ENCODE assay signal across 10 cellular contexts in the genomic region with DNA sequence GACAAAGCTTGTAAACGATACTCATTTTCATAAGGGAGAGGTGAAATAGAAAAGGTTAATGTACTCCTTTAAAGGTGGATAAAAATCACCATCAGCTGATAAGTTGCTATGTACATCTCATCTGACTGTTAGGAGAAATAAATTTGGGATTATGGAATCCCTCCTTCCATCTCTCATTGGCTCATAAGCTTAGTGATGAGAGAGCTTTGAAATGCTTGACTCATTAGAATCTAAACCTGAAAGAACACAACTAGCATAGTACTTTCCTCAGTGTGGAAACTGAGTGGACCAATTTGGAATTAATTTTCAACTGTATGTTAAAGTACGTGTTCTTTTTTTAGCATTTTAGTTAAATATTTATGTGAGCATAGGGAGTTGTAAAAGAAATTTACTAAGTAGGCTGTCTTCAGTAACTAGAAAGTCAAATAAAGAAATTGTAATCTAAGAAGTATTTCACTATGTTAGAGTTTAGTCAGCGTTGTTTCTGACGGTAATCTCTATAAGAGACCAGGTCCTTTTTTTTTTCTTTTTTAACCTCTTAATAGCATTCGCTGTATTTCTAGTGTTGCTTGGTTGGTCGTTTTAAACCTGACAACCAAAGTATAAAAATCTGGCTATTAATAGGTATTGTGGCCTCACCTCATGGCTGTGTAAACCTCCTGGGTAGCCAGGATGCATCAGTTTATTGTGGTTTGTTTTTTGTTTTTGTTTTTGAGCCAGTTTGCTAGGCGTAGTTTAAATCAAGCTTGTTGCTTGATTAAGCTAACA. TPM values are rescaled to one million over a fixed set of nuclear protein-coding genes. Genes with fewer than 3 reads are reported as not detected.
DNase-seq lines count a peak whose midpoint lies in the region; ATAC-seq and TF ChIP-seq lines count a peak whose summit lies in the region.
"Had no signal": no experiment of that assay in that cellular context is flagged by ENCODE, and none has a peak within 500 bp of the region (broad histone marks: within the 10 kb centered on the region; RNA-seq: fewer than 3 reads in every experiment).

No MANE protein-coding gene starts in this region.

- no peak overlapping the region for H3K4me3 Mint-ChIP-seq in T-helper 1 cell treated with Interleukin-12 subunit alpha and Interleukin-12 subunit beta and Interleukin-4 antibody, amounts not matched to agents 30 μg/mL and 1 μg/mL, for 36 hours
- peak overlapping the region in 1 of 2 donors; percentile 26 for H3K4me3 Mint-ChIP-seq in effector memory CD8-positive, alpha-beta T cell
- peak overlapping the region; percentile 59 for H3K4me3 Mint-ChIP-seq in osteocyte (ENCODE audit: unreplicated experiment)

- H3K27ac Mint-ChIP-seq in T-helper 1 cell treated with Interleukin-12 subunit alpha and Interleukin-12 subunit beta and Interleukin-4 antibody, amounts not matched to agents 30 μg/mL and 1 μg/mL, for 36 hours, result peak overlapping the region; percentile 39
- H3K27ac Mint-ChIP-seq in effector memory CD8-positive, alpha-beta T cell, result peak overlapping the region; percentile 77 to 85
- peak overlapping the region; percentile 94 for H3K27ac Mint-ChIP-seq in osteocyte (ENCODE audit: unreplicated experiment)

- H3K9me3 ChIP-seq in RWPE2 (ENCODE audit: severe bottlenecking) (no peaks in the 10 kb centered on the region), A673 (ENCODE audit: low read depth, low read length, poor library complexity, severe bottlenecking) (no peaks in the 10 kb centered on the region)

- intact Hi-C loops in A673 (cut with micrococcal nuclease; ENCODE audit: unreplicated experiment), result no loop called here
- intact Hi-C loops in head of caudate nucleus (cut with DNase I), result no loop called here

- peaks cover 38% of the 10 kb centered on the region for H3K36me3 Mint-ChIP-seq in T-helper 1 cell treated with Interleukin-12 subunit alpha and Interleukin-12 subunit beta and Interleukin-4 antibody, amounts not matched to agents 30 μg/mL and 1 μg/mL, for 36 hours (ENCODE audit: low read depth)
- H3K36me3 Mint-ChIP-seq in effector memory CD8-positive, alpha-beta T cell (ENCODE audit: insufficient read depth), result peaks cover 65% of the 10 kb centered on the region
- peaks cover 69% of the 10 kb centered on the region for H3K36me3 Mint-ChIP-seq in osteocyte (ENCODE audit: unreplicated experiment)

- TF ChIP-seq CTCF in RWPE2 (IDR thresholded peaks at IDR 0.05; ENCODE audit: poor library complexity, severe bottlenecking), result no peak
- no peak for TF ChIP-seq CTCF in osteocyte (IDR thresholded peaks at IDR 0.05)
- TF ChIP-seq CTCF in A673 (conservative IDR thresholded peaks at IDR 0.05; ENCODE audit: low read depth, low read length), result no peak

- H3K4me1 Mint-ChIP-seq in T-helper 1 cell treated with Interleukin-12 subunit alpha and Interleukin-12 subunit beta and Interleukin-4 antibody, amounts not matched to agents 30 μg/mL and 1 μg/mL, for 36 hours (ENCODE audit: low read depth), result peaks cover 22% of the 10 kb centered on the region
- peaks cover 9 to 17% of the 10 kb centered on the region in 2 donors for H3K4me1 Mint-ChIP-seq in effector memory CD8-positive, alpha-beta T cell (ENCODE audit: low read depth in 2 of 2)
- H3K4me1 Mint-ChIP-seq in osteocyte (ENCODE audit: unreplicated experiment), result peaks cover 50% of the 10 kb centered on the region

- peak; percentile 38 for ATAC-seq in RWPE2 (ENCODE audit: low read depth)
- peak; percentile 73 for ATAC-seq in effector memory CD8-positive, alpha-beta T cell (replicated peaks)

- H3K4me1 ChIP-seq in RWPE2 (ENCODE audit: insufficient read depth, poor library complexity, severe bottlenecking) (peaks cover 25% of the 10 kb centered on the region), A673 (ENCODE audit: insufficient read depth, low read length, poor library complexity, severe bottlenecking) (no peaks in the 10 kb centered on the region)

- H3K27ac ChIP-seq in RWPE2 (ENCODE audit: poor library complexity, severe bottlenecking) (peak overlapping the region; percentile 97), A673 (ENCODE audit: low read depth, low read length, poor library complexity, severe bottlenecking) (no peak overlapping the region)
- H3K27ac ChIP-seq: 22Rv1 had no signal

- H3K9me3 Mint-ChIP-seq in T-helper 1 cell treated with Interleukin-12 subunit alpha and Interleukin-12 subunit beta and Interleukin-4 antibody, amounts not matched to agents 30 μg/mL and 1 μg/mL, for 36 hours, result no peaks in the 10 kb centered on the region
- no peaks in the 10 kb centered on the region for H3K9me3 Mint-ChIP-seq in effector memory CD8-positive, alpha-beta T cell
- H3K9me3 Mint-ChIP-seq in osteocyte (ENCODE audit: unreplicated experiment), result no peaks in the 10 kb centered on the region

- no peak for DNase-seq in T-helper 1 cell
- DNase-seq in RWPE2 (ENCODE audit: low spot score), result no peak
- no peak for DNase-seq in effector memory CD8-positive, alpha-beta T cell
- no peak for DNase-seq in osteocyte (ENCODE audit: extremely low spot score, unreplicated experiment)
- DNase-seq in A673 (ENCODE audit: low spot score), result no peak
- no peak for DNase-seq in head of caudate nucleus
- DNase-seq in dedifferentiated amniotic fluid mesenchymal stem cell (ENCODE audit: extremely low spot score), result no peak
- DNase-seq: cortex of kidney had no signal

- CTCF ChIA-PET in A673 (lab: Charles Lee), result no interaction called here

- H3K27me3 Mint-ChIP-seq in T-helper 1 cell treated with Interleukin-12 subunit alpha and Interleukin-12 subunit beta and Interleukin-4 antibody, amounts not matched to agents 30 μg/mL and 1 μg/mL, for 36 hours (ENCODE audit: low read depth), result no peaks in the 10 kb centered on the region
- no peaks in the 10 kb centered on the region for H3K27me3 Mint-ChIP-seq in effector memory CD8-positive, alpha-beta T cell
- no peaks in the 10 kb centered on the region for H3K27me3 Mint-ChIP-seq in osteocyte (ENCODE audit: unreplicated experiment)

- POLR2A ChIA-PET in A673 (lab: Charles Lee; ENCODE audit: low non-redundant PET), result no interaction called here

- BruUV-seq in A673 (replicated peaks; lab: Mats Ljungman, UMichigan), result no TSS peak

- H3K4me3 ChIP-seq in RWPE2 (ENCODE audit: severe bottlenecking) (no peak overlapping the region), A673 (ENCODE audit: low read depth, low read length, poor library complexity, severe bottlenecking) (no peak overlapping the region)

- H3K27me3 ChIP-seq in RWPE2 (ENCODE audit: insufficient read depth, poor library complexity, severe bottlenecking), result no peaks in the 10 kb centered on the region
- H3K27me3 ChIP-seq in A673 (replicated peaks; ENCODE audit: insufficient read depth, low read depth, low read length, poor library complexity), result no peaks in the 10 kb centered on the region

- H3K36me3 ChIP-seq in RWPE2 (ENCODE audit: low read depth) (peaks cover 80% of the 10 kb centered on the region), A673 (ENCODE audit: insufficient read depth, low read length, poor library complexity, severe bottlenecking) (peaks cover 33% of the 10 kb centered on the region)

RNA-seq across cellular contexts. Expression of a gene that starts 34.4 kb away (rescaled TPM):
- total RNA-seq in osteocyte, result 50.2 and 59.3 TPM in 2 replicates
- 14.0 and 14.4 TPM in 2 replicates for total RNA-seq in A673 (2021)

Comparison
In these comparisons a context has a peak if more than half of its experiments do, and no peak if none do; other contexts are left out.
1. H3K27ac Mint-ChIP-seq: peak in every context shown above with its lines; median percentile 94 in osteocyte; 81 in effector memory CD8-positive, alpha-beta T cell; 39 in T-helper 1 cell treated with Interleukin-12 subunit alpha and Interleukin-12 subunit beta and Interleukin-4 antibody, amounts not matched to agents 30 μg/mL and 1 μg/mL, for 36 hours.